ENCODE assay signal across 8 cellular contexts in genomic region chr5:80141147-80141671, GRCh38.
DNase-seq lines count a peak whose midpoint lies in the region; ATAC-seq and TF ChIP-seq lines count a peak whose summit lies in the region.

No MANE protein-coding gene starts in this region.

- no peak overlapping the region for H3K4me3 ChIP-seq in BJ (ENCODE audit: low read depth, low read length)
- H3K4me3 ChIP-seq in Peyer's patch = no peak overlapping the region
- no peak overlapping the region for H3K4me3 ChIP-seq in esophagus (ENCODE audit: low read depth in 1 of 2, low read length in 2 of 2)

- POLR2A ChIA-PET in BJ (lab: Charles Lee) = interaction anchor here (0.6 kb wide), 1 partner anchor 12 kb away, joined by 3 read pairs; no protein-coding TSS in a partner anchor
- POLR2A ChIA-PET in naive thymus-derived CD8-positive, alpha-beta T cell (lab: Charles Lee) = interaction anchor here (0.7 to 14.9 kb wide), 10 partner anchors 11 to 166 kb away, joined by 3 to 128 read pairs (median 3); partner anchors contain the start of gene SERINC5

- H3K9me3 ChIP-seq in Peyer's patch (no peaks in the 10 kb centered on the region), esophagus (ENCODE audit: control insufficient read depth in 2 of 2, insufficient read depth in 1 of 2, low read depth in 1 of 2, low read length in 1 of 2) (no peaks in the 10 kb centered on the region)

- no peaks in the 10 kb centered on the region for H3K4me1 ChIP-seq in Peyer's patch
- peaks cover 0 to 2% of the 10 kb centered on the region in 2 donors for H3K4me1 ChIP-seq in esophagus (ENCODE audit: control insufficient read depth in 2 of 2, insufficient read depth in 2 of 2, low read length in 1 of 2)

- H3K27ac ChIP-seq in Peyer's patch (peak overlapping the region; percentile 51 to 74 (median 68)), esophagus (ENCODE audit: low read depth in 2 of 2, low read length in 1 of 2) (peak overlapping the region; percentile 46 to 63)

- TF ChIP-seq CTCF in BJ (IDR thresholded peaks at IDR 0.05; ENCODE audit: insufficient read depth, low read depth, low read length) (no peak), Peyer's patch (IDR thresholded peaks at IDR 0.05) (no peak)

- no peaks in the 10 kb centered on the region for H3K27me3 Mint-ChIP-seq in naive thymus-derived CD8-positive, alpha-beta T cell

- CTCF ChIA-PET in BJ (lab: Yijun Ruan, JAX) = interaction anchor here (1.0 to 1.1 kb wide), 2 partner anchors 17 to 28 kb away, joined by 3 read pairs; no protein-coding TSS in a partner anchor

- H3K27me3 ChIP-seq in BJ (ENCODE audit: control insufficient read depth, insufficient read depth, low read length) (no peaks in the 10 kb centered on the region), Peyer's patch (no peaks in the 10 kb centered on the region), esophagus (ENCODE audit: control insufficient read depth in 1 of 2, insufficient read depth in 2 of 2, low read length in 2 of 2) (no peaks in the 10 kb centered on the region)

- peaks cover 2% of the 10 kb centered on the region; the same call in 1 of the 2 replicates for H3K36me3 ChIP-seq in BJ (ENCODE audit: control insufficient read depth, insufficient read depth, low read length)
- peaks cover 0 to 15% (median 2%) of the 10 kb centered on the region in 3 donors for H3K36me3 ChIP-seq in Peyer's patch
- peaks cover 0 to 7% of the 10 kb centered on the region in 2 donors for H3K36me3 ChIP-seq in esophagus (ENCODE audit: control insufficient read depth in 2 of 2, insufficient read depth in 2 of 2, low read length in 1 of 2)

- peaks cover 38 to 92% (median 82%) of the 10 kb centered on the region in 4 donors for H3K4me1 Mint-ChIP-seq in naive thymus-derived CD8-positive, alpha-beta T cell

- no peak for ATAC-seq in naive thymus-derived CD8-positive, alpha-beta T cell
- ATAC-seq in HG03565 (IDR thresholded peaks at IDR 0.05; ENCODE audit: unreplicated experiment) (no peak), HG03196 (IDR thresholded peaks at IDR 0.05; ENCODE audit: unreplicated experiment) (no peak)

- no peaks in the 10 kb centered on the region for H3K9me3 Mint-ChIP-seq in naive thymus-derived CD8-positive, alpha-beta T cell

- no peak for TF ChIP-seq POLR2A in Peyer's patch (IDR thresholded peaks at IDR 0.05)

- peak overlapping the region; percentile 87 to 97 (median 90) for H3K27ac Mint-ChIP-seq in naive thymus-derived CD8-positive, alpha-beta T cell

- 47 to 54% methylated on average over 13 of the region's 13 CpGs for WGBS in esophagus, 2 donors

- peak; percentile 78 for DNase-seq in BJ (ENCODE audit: low read depth)
- DNase-seq in Peyer's patch = peak in 2 of 3 donors; percentile 53 to 72
- no peak for DNase-seq in naive thymus-derived CD8-positive, alpha-beta T cell
- no peak for DNase-seq in mesenteric fat pad (ENCODE audit: low spot score)
- no peak for DNase-seq in RKO (ENCODE audit: low spot score)

- peaks cover 17 to 73% (median 36%) of the 10 kb centered on the region in 3 donors for H3K36me3 Mint-ChIP-seq in naive thymus-derived CD8-positive, alpha-beta T cell

- H3K4me3 Mint-ChIP-seq in naive thymus-derived CD8-positive, alpha-beta T cell = peak overlapping the region in 8 of 10 donors; percentile 22 to 78 (median 63)

Comparison
In these comparisons a context has a peak if more than half of its experiments do, and no peak if none do; other contexts are left out.
1. DNase-seq: peak in BJ (single experiment) and Peyer's patch (2 of 3); none in naive thymus-derived CD8-positive, alpha-beta T cell (0 of 10), mesenteric fat pad (single experiment) and RKO (single experiment).